32 cellular contexts compared by ENCODE assay signal in genomic region chr13:24681930-24682329, GRCh38. TPM values are rescaled to one million over a fixed set of nuclear protein-coding genes. Genes with fewer than 3 reads are reported as not detected.
DNase-seq lines count a peak whose midpoint lies in the region; ATAC-seq, FAIRE-seq and TF ChIP-seq lines count a peak whose summit lies in the region.
"Had no signal": no experiment of that assay in that cellular context is flagged by ENCODE, and none has a peak within 500 bp of the region (broad histone marks: within the 10 kb centered on the region; RNA-seq: fewer than 3 reads in every experiment).

No MANE protein-coding gene starts in this region.

- dilution Hi-C loops in endothelial cell of umbilical vein (cut with MboI; ENCODE audit: extremely low pct_ligation_motif_present, low sequenced_read_pairs): no loop called here

- H3K9me1 ChIP-seq in endothelial cell of umbilical vein (replicated peaks; ENCODE audit: control insufficient read depth, extremely low read depth, insufficient read depth, low read length): no peaks in the 10 kb centered on the region

- no peak overlapping the region for H3K4me2 ChIP-seq in endothelial cell of umbilical vein (ENCODE audit: insufficient read depth, low read length)

- no peaks in the 10 kb centered on the region for H3K36me3 ChIP-seq in endothelial cell of umbilical vein (ENCODE audit: control insufficient read depth in 2 of 2, extremely low read depth in 1 of 2, insufficient read depth in 2 of 2, low read length in 2 of 2)
- H3K36me3 ChIP-seq: heart left ventricle, upper lobe of right lung had no signal

- no peak overlapping the region for H3K4me3 ChIP-seq in endothelial cell of umbilical vein (replicated peaks in 1 of 3; ENCODE audit: insufficient read depth in 1 of 3, low read depth in 1 of 3, low read length in 3 of 3)
- H3K4me3 ChIP-seq: heart left ventricle, upper lobe of right lung had no signal

- H4K20me1 ChIP-seq in endothelial cell of umbilical vein (replicated peaks; ENCODE audit: control insufficient read depth, extremely low read depth, insufficient read depth, low read length): no peaks in the 10 kb centered on the region

- no peaks in the 10 kb centered on the region for H3K9me3 ChIP-seq in T-helper 17 cell (ENCODE audit: control insufficient read depth, low read length, poor library complexity, severe bottlenecking)
- no peaks in the 10 kb centered on the region for H3K9me3 ChIP-seq in endothelial cell of umbilical vein (replicated peaks; ENCODE audit: control insufficient read depth, insufficient read depth, low read length)
- H3K9me3 ChIP-seq: heart left ventricle, upper lobe of right lung had no signal

- peaks cover 24 to 32% of the 10 kb centered on the region in 2 experiments for H3K27me3 ChIP-seq in endothelial cell of umbilical vein (ENCODE audit: control insufficient read depth in 2 of 2, insufficient read depth in 2 of 2, low read length in 2 of 2)

- CTCF ChIA-PET in endothelial cell of umbilical vein (lab: Charles Lee) (interaction anchor here (1.0 to 1.6 kb wide), 2 partner anchors 12 to 45 kb away, joined by 3 to 4 read pairs; no protein-coding TSS in a partner anchor), GM10248 (lab: Yijun Ruan, JAX) (interaction anchor here (1.3 to 4.5 kb wide), 8 partner anchors 10 to 313 kb away, joined by 3 to 43 read pairs (median 7); no protein-coding TSS in a partner anchor)

- H3K4me1 Mint-ChIP-seq in activated T-cell treated with anti-CD3 and anti-CD28 coated beads, Interleukin-2, amount 50 U/mL, for 24 hours (ENCODE audit: low read depth): peaks cover 36% of the 10 kb centered on the region
- peaks cover 25% of the 10 kb centered on the region for H3K4me1 Mint-ChIP-seq in T-helper 17 cell
- peaks cover 22% of the 10 kb centered on the region for H3K4me1 Mint-ChIP-seq in type B pancreatic cell (ENCODE audit: unreplicated experiment)

- TF ChIP-seq CTCF in endothelial cell of umbilical vein (IDR thresholded peaks at IDR 0.05; ENCODE audit: extremely low read depth in 1 of 2, insufficient read depth in 1 of 2, low read depth in 1 of 2, low read length in 2 of 2) (no peak), type B pancreatic cell (conservative IDR thresholded peaks at IDR 0.05) (no peak), GM10248 (IDR thresholded peaks at IDR 0.05; ENCODE audit: control extremely low read depth, extremely low read depth, low read depth, missing control alignments) (no peak)

- H3K9ac ChIP-seq in endothelial cell of umbilical vein (replicated peaks; ENCODE audit: extremely low read depth, insufficient read depth, low read length): no peak overlapping the region

- no peaks in the 10 kb centered on the region for H3K4me1 ChIP-seq in endothelial cell of umbilical vein (ENCODE audit: control insufficient read depth, extremely low read depth, insufficient read depth, low read length)
- H3K4me1 ChIP-seq: upper lobe of right lung had no signal

- ATAC-seq in T-helper 17 cell (no peak), HG03025 (IDR thresholded peaks at IDR 0.05; ENCODE audit: low FRiP score, unreplicated experiment) (no peak)
- ATAC-seq: effector memory CD8-positive, alpha-beta T cell; esophagus mucosa; naive thymus-derived CD8-positive, alpha-beta T cell; upper lobe of right lung had no signal

- H3K9me3 Mint-ChIP-seq in activated T-cell treated with anti-CD3 and anti-CD28 coated beads, Interleukin-2, amount 50 U/mL, for 24 hours: no peaks in the 10 kb centered on the region
- H3K9me3 Mint-ChIP-seq in type B pancreatic cell: no peaks in the 10 kb centered on the region
- H3K9me3 Mint-ChIP-seq: central memory CD8-positive, alpha-beta T cell; effector memory CD8-positive, alpha-beta T cell; H9; naive thymus-derived CD8-positive, alpha-beta T cell; T-helper 2 cell treated with Interferon-gamma antibody and Interleukin-4, amounts not matched to agents 5 μg/mL and 100 μg/mL, for 36 hours had no signal

- no peak overlapping the region for H3K4me3 Mint-ChIP-seq in activated T-cell treated with anti-CD3 and anti-CD28 coated beads, Interleukin-2, amount 50 U/mL, for 24 hours
- H3K4me3 Mint-ChIP-seq in T-helper 17 cell: peak overlapping the region; percentile 57
- H3K4me3 Mint-ChIP-seq in type B pancreatic cell: peak overlapping the region; percentile 51
- H3K4me3 Mint-ChIP-seq: central memory CD8-positive, alpha-beta T cell; effector memory CD8-positive, alpha-beta T cell; T-helper 2 cell treated with Interferon-gamma antibody and Interleukin-4, amounts not matched to agents 5 μg/mL and 100 μg/mL, for 36 hours had no signal

- BruUV-seq in endothelial cell of umbilical vein (replicated peaks; lab: Mats Ljungman, UMichigan): no TSS peak

- H3K79me2 ChIP-seq in endothelial cell of umbilical vein (ENCODE audit: control insufficient read depth, insufficient read depth, low read length): no peaks in the 10 kb centered on the region

- H2AFZ ChIP-seq in endothelial cell of umbilical vein (ENCODE audit: low read depth, low read length): no peak overlapping the region

- POLR2A ChIA-PET in endothelial cell of umbilical vein (lab: Charles Lee): no interaction called here
- POLR2A ChIA-PET in GM10248 (lab: Yijun Ruan, JAX): no interaction called here

- peaks cover 58% of the 10 kb centered on the region for H3K27me3 Mint-ChIP-seq in activated T-cell treated with anti-CD3 and anti-CD28 coated beads, Interleukin-2, amount 50 U/mL, for 24 hours
- H3K27me3 Mint-ChIP-seq in T-helper 17 cell (peaks cover 44% of the 10 kb centered on the region), type B pancreatic cell (peaks cover 52% of the 10 kb centered on the region)

- H3K27ac Mint-ChIP-seq in activated T-cell treated with anti-CD3 and anti-CD28 coated beads, Interleukin-2, amount 50 U/mL, for 24 hours: no peak overlapping the region
- no peak overlapping the region for H3K27ac Mint-ChIP-seq in T-helper 17 cell
- H3K27ac Mint-ChIP-seq in type B pancreatic cell: no peak overlapping the region
- H3K27ac Mint-ChIP-seq: effector memory CD8-positive, alpha-beta T cell; H9; T-helper 2 cell treated with Interferon-gamma antibody and Interleukin-4, amounts not matched to agents 5 μg/mL and 100 μg/mL, for 36 hours had no signal

- intact Hi-C loops in endothelial cell of umbilical vein (cut with micrococcal nuclease): no loop called here

- no peak overlapping the region for H3K27ac ChIP-seq in endothelial cell of umbilical vein (ENCODE audit: insufficient read depth, low read depth, low read length)
- H3K27ac ChIP-seq: heart left ventricle, upper lobe of right lung had no signal

- peak; percentile 1 for DNase-seq in activated T-cell treated with anti-CD3 and anti-CD28 coated beads, Interleukin-2, amount 50 U/mL, for 24 hours
- no peak for DNase-seq in activated T-cell treated with anti-CD3 and anti-CD28 coated beads, Interleukin-2, amount 50 U/mL, for 48 hours
- DNase-seq in T-helper 17 cell (no peak), endothelial cell of umbilical vein (ENCODE audit: low read depth, low spot score) (no peak), type B pancreatic cell (ENCODE audit: extremely low spot score, unreplicated experiment) (no peak), GM10248 (ENCODE audit: extremely low spot score) (no peak), glomerular visceral epithelial cell (ENCODE audit: extremely low spot score) (no peak)
- DNase-seq: activated CD4-positive, alpha-beta T cell treated with anti-CD3 and anti-CD28 coated beads for 1 hour; activated gamma-delta T cell; DMS79 treated with DMSO at 0.1 percent for 48 hours; effector memory CD8-positive, alpha-beta T cell; GDM1; H9; heart left ventricle; naive thymus-derived CD8-positive, alpha-beta T cell; NCI-H1048; NCI-H1694; NCI-H446; NCI-H774; SHP77 treated with DMSO at 0.1 percent for 48 hours; stimulated activated CD4-positive, alpha-beta T cell treated with anti-CD3 and anti-CD28 coated beads, Interleukin-15, amount 100 ng/mL, for 24 hours; stimulated activated CD4-positive, alpha-beta T cell treated with anti-CD3 and anti-CD28 coated beads, Interleukin-4, amount 100 ng/mL, for 4 hours; upper lobe of right lung had no signal

- no peak for TF ChIP-seq POLR2A in endothelial cell of umbilical vein (IDR thresholded peaks at IDR 0.05; ENCODE audit: low read depth, low read length)

- peak; percentile 63 for FAIRE-seq in endothelial cell of umbilical vein (lab: Jason Lieb, UNC)
- FAIRE-seq: RCC 7860 had no signal

- H3K36me3 Mint-ChIP-seq in activated T-cell treated with anti-CD3 and anti-CD28 coated beads, Interleukin-2, amount 50 U/mL, for 24 hours (ENCODE audit: low read depth): no peaks in the 10 kb centered on the region
- H3K36me3 Mint-ChIP-seq in T-helper 17 cell (ENCODE audit: low read depth): peaks cover 5% of the 10 kb centered on the region
- no peaks in the 10 kb centered on the region for H3K36me3 Mint-ChIP-seq in type B pancreatic cell
- H3K36me3 Mint-ChIP-seq: CD14-positive monocyte; naive thymus-derived CD8-positive, alpha-beta T cell had no signal

TF ChIP-seq in endothelial cell of umbilical vein, 7 proteins besides CTCF, POLR2A, EP300 and RAD21:
- TF ChIP-seq JUN (IDR thresholded peaks at IDR 0.05; ENCODE audit: borderline replicate concordance, insufficient read depth, insufficient read length, low read depth) (no peak), EZH2 (IDR thresholded peaks at IDR 0.05; ENCODE audit: borderline replicate concordance, low read depth, low read length, severe bottlenecking) (no peak), MAX (IDR thresholded peaks at IDR 0.05; ENCODE audit: insufficient read depth, insufficient read length) (no peak)

RNA-seq across cellular contexts. Expression of gene ATP12A, which starts 1.7 kb away (rescaled TPM):
- total RNA-seq in T-helper 17 cell: not detected
- total RNA-seq in endothelial cell of umbilical vein: not detected in 2 replicates
- polyA plus RNA-seq in endothelial cell of umbilical vein: not detected in 2 replicates
- polyA plus RNA-seq in endothelial cell of umbilical vein (2011; cell fraction: cytosol; rRNA removed): not detected in 2 replicates
- polyA plus RNA-seq in endothelial cell of umbilical vein (2011; cell fraction: nucleus; rRNA removed): not detected in 2 replicates
- not detected in 2 replicates for polyA plus RNA-seq in endothelial cell of umbilical vein (2012)
- polyA minus RNA-seq in endothelial cell of umbilical vein: not detected in 2 replicates
- not detected for polyA minus RNA-seq in endothelial cell of umbilical vein (2011; cell fraction: cytosol; rRNA and poly(A)+ RNA removed)
- not detected in 2 replicates for polyA minus RNA-seq in endothelial cell of umbilical vein (2011; cell fraction: nucleus; rRNA and poly(A)+ RNA removed)
- 19.0 and 23.6 TPM in 2 replicates for total RNA-seq in type B pancreatic cell (ENCODE audit: low replicate concordance)
- total RNA-seq: fibroblast of villous mesenchyme; heart left ventricle; naive thymus-derived CD8-positive, alpha-beta T cell; omental fat pad; pulmonary artery endothelial cell; upper lobe of right lung had no signal
- polyA plus RNA-seq: CD14-positive monocyte; heart left ventricle; naive thymus-derived CD8-positive, alpha-beta T cell had no signal

Comparison
In these comparisons a context has a peak if more than half of its experiments do, and no peak if none do; other contexts are left out.
1. RNA of gene ATP12A, which starts 1.7 kb away (total RNA-seq): 19.0 to 23.6 TPM in type B pancreatic cell; not detected in T-helper 17 cell and not detected in endothelial cell of umbilical vein; every median in the first group is over 10 times any median in the second.